11 cellular contexts compared by ENCODE assay signal in the genomic region with DNA sequence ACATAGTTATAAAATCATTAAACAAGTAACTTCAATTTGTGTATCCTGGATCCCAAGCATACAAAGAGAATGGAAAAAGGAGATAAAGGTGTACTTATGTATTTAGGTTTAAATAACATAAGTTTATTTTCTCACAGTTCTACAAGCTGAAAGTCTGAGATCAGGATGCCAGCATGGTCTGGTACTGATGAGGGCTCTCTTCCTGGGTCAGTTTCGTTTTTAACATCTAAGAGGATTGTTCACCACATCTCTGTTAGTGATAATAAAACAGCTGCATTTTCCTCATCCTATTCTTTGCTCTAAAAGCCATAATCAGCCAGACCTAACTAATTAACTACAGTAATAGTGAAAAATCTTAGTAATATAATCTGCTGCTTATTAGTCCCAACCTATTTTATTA. TPM values are rescaled to one million over a fixed set of nuclear protein-coding genes. Genes with fewer than 3 reads are reported as not detected.
A peak's percentile ranks its signal among the peaks of the same experiment; 100 is the strongest.
DNase-seq lines count a peak whose midpoint lies in the region; ATAC-seq, FAIRE-seq and TF ChIP-seq lines count a peak whose summit lies in the region.
"Had no signal": no experiment of that assay in that cellular context is flagged by ENCODE, and none has a peak within 500 bp of the region (broad histone marks: within the 10 kb centered on the region; RNA-seq: fewer than 3 reads in every experiment).

No MANE protein-coding gene starts in this region.

- TF ChIP-seq CTCF in GM12865 (IDR thresholded peaks at IDR 0.05; ENCODE audit: insufficient read depth, low read depth, low read length, missing control alignments), result no peak
- TF ChIP-seq CTCF in pancreas (IDR thresholded peaks at IDR 0.05), result no peak

- no peaks in the 10 kb centered on the region for H3K9me3 Mint-ChIP-seq in activated naive CD8-positive, alpha-beta T cell treated with anti-CD3 and anti-CD28 coated beads, Interleukin-2, amount 10 ng/mL, durations not matched to agents 7 days and 5 days
- no peaks in the 10 kb centered on the region for H3K9me3 Mint-ChIP-seq in naive thymus-derived CD8-positive, alpha-beta T cell

- peak overlapping the region; percentile 93 for H3K4me3 Mint-ChIP-seq in activated naive CD8-positive, alpha-beta T cell treated with anti-CD3 and anti-CD28 coated beads, Interleukin-2, amount 10 ng/mL, durations not matched to agents 7 days and 5 days
- H3K4me3 Mint-ChIP-seq in naive thymus-derived CD8-positive, alpha-beta T cell, result peak overlapping the region; percentile 20 to 97 (median 72)

- no peaks in the 10 kb centered on the region for H3K27me3 ChIP-seq in ACC112 (ENCODE audit: insufficient read depth, low read length)
- H3K27me3 ChIP-seq in pancreas, result no peaks in the 10 kb centered on the region
- H3K27me3 ChIP-seq: adrenal gland had no signal

- H3K36me3 ChIP-seq in ACC112 (ENCODE audit: insufficient read depth, low read length) (no peaks in the 10 kb centered on the region), pancreas (no peaks in the 10 kb centered on the region)
- H3K36me3 ChIP-seq: adrenal gland had no signal

- H3K4me3 ChIP-seq in ACC112 (ENCODE audit: low read depth, low read length) (peak overlapping the region; percentile 97), GM12865 (ENCODE audit: low read depth, low read length) (no peak overlapping the region), pancreas (peak overlapping the region in 2 of 4 donors; percentile 74 to 84)

- H3K79me2 ChIP-seq in ACC112 (ENCODE audit: control insufficient read depth, insufficient read depth, low read length, unreplicated experiment), result peaks cover 97% of the 10 kb centered on the region

- H3K27ac ChIP-seq in ACC112 (ENCODE audit: low read depth, low read length) (no peak overlapping the region), pancreas (no peak overlapping the region)
- H3K27ac ChIP-seq: adrenal gland had no signal

- no peak overlapping the region for H3K27ac Mint-ChIP-seq in activated naive CD8-positive, alpha-beta T cell treated with anti-CD3 and anti-CD28 coated beads, Interleukin-2, amount 10 ng/mL, durations not matched to agents 7 days and 5 days
- H3K27ac Mint-ChIP-seq in naive thymus-derived CD8-positive, alpha-beta T cell, result no peak overlapping the region

- DNase-seq in GM12865 (ENCODE audit: low read depth), result peak; percentile 32
- no peak for DNase-seq in activated naive CD8-positive, alpha-beta T cell treated with anti-CD3 and anti-CD28 coated beads, Interleukin-2, amount 10 ng/mL, durations not matched to agents 7 days and 5 days
- no peak for DNase-seq in naive thymus-derived CD8-positive, alpha-beta T cell
- DNase-seq in pancreas, result no peak
- no peak for DNase-seq in NCI-H2227 treated with DMSO at 0.1 percent for 48 hours (lab: John Stamatoyannopoulos, UW)
- DNase-seq in ureter (ENCODE audit: low spot score), result no peak
- no peak for DNase-seq in cerebellar nuclear complex (lab: John Stamatoyannopoulos, UW)
- DNase-seq: adrenal gland, kidney glomerular epithelial cell, NCI-H1048 had no signal

- H3K4me1 Mint-ChIP-seq in activated naive CD8-positive, alpha-beta T cell treated with anti-CD3 and anti-CD28 coated beads, Interleukin-2, amount 10 ng/mL, durations not matched to agents 7 days and 5 days, result peaks cover 61% of the 10 kb centered on the region
- peaks cover 55 to 79% (median 77%) of the 10 kb centered on the region in 4 donors for H3K4me1 Mint-ChIP-seq in naive thymus-derived CD8-positive, alpha-beta T cell

- no peaks in the 10 kb centered on the region for H3K9me3 ChIP-seq in pancreas
- H3K9me3 ChIP-seq: adrenal gland had no signal

- FAIRE-seq in pancreas (lab: Jason Lieb, UNC), result no peak

- H2AFZ ChIP-seq in ACC112 (ENCODE audit: low read length, unreplicated experiment), result no peak overlapping the region

- peaks cover 57% of the 10 kb centered on the region for H3K36me3 Mint-ChIP-seq in activated naive CD8-positive, alpha-beta T cell treated with anti-CD3 and anti-CD28 coated beads, Interleukin-2, amount 10 ng/mL, durations not matched to agents 7 days and 5 days
- peaks cover 0 to 51% (median 23%) of the 10 kb centered on the region in 3 donors for H3K36me3 Mint-ChIP-seq in naive thymus-derived CD8-positive, alpha-beta T cell

- WGBS in pancreas, 2 donors, result 17 to 19% methylated on average over 1 of the region's 1 CpG

- no peak for ATAC-seq in activated naive CD8-positive, alpha-beta T cell treated with anti-CD3 and anti-CD28 coated beads, Interleukin-2, amount 10 ng/mL, durations not matched to agents 7 days and 5 days (ENCODE audit: low read depth)
- no peak for ATAC-seq in naive thymus-derived CD8-positive, alpha-beta T cell
- no peak for ATAC-seq in pancreas

- POLR2A ChIA-PET in activated naive CD8-positive, alpha-beta T cell treated with anti-CD3 and anti-CD28 coated beads, Interleukin-2, amount 10 ng/mL, durations not matched to agents 7 days and 5 days (lab: Charles Lee), result no interaction called here
- POLR2A ChIA-PET in naive thymus-derived CD8-positive, alpha-beta T cell (lab: Charles Lee), result no interaction called here

- intact Hi-C loops in pancreas (cut with DNase I), result loop anchor here in 1 of 3 donors (10.0 kb wide), 1 partner anchor 52 kb away; no protein-coding TSS in a partner anchor

- H3K4me1 ChIP-seq in ACC112 (ENCODE audit: control insufficient read depth, insufficient read depth, low read length, unreplicated experiment) (peaks cover 28% of the 10 kb centered on the region), pancreas (peaks cover 0 to 51% (median 25%) of the 10 kb centered on the region in 3 donors)

- H3K27me3 Mint-ChIP-seq in activated naive CD8-positive, alpha-beta T cell treated with anti-CD3 and anti-CD28 coated beads, Interleukin-2, amount 10 ng/mL, durations not matched to agents 7 days and 5 days, result no peaks in the 10 kb centered on the region
- no peaks in the 10 kb centered on the region for H3K27me3 Mint-ChIP-seq in naive thymus-derived CD8-positive, alpha-beta T cell

RNA-seq across cellular contexts. Expression of a gene that starts 5.2 kb away (rescaled TPM):
- total RNA-seq in activated naive CD8-positive, alpha-beta T cell treated with anti-CD3 and anti-CD28 coated beads, Interleukin-2, amount 10 ng/mL, durations not matched to agents 7 days and 5 days, result 10 to 100 TPM; 34.9 to 39.8 TPM
- 10 to 100 TPM; 32.1 to 32.7 TPM for total RNA-seq in naive thymus-derived CD8-positive, alpha-beta T cell
- polyA plus RNA-seq in naive thymus-derived CD8-positive, alpha-beta T cell, result 10 to 100 TPM; 17.8 to 27.3 (median 22.8) TPM
- total RNA-seq in pancreas, result 10 to 100 TPM; 14.0 to 27.0 (median 19.6) TPM
- 1 to 10 TPM; 6.8 to 10.0 TPM for polyA plus RNA-seq in pancreas
- 30.3 TPM for total RNA-seq in ureter
